ENCODE assay signal across 24 cellular contexts in genomic region chr3:197425485-197426131, GRCh38.
"Had no signal": no experiment of that assay in that cellular context is flagged by ENCODE, and none has a peak within 500 bp of the region (broad histone marks: within the 10 kb centered on the region; RNA-seq: fewer than 3 reads in every experiment).

No MANE protein-coding gene starts in this region.

- H3K4me3 Mint-ChIP-seq: activated naive CD4-positive, alpha-beta T cell treated with anti-CD3 and anti-CD28 coated beads, Interleukin-2, amount 10 ng/mL, durations not matched to agents 7 days and 5 days; activated T-helper 1 cell treated with anti-CD3 and anti-CD28 coated beads, Interleukin-12 subunit alpha, Interleukin-12 subunit beta, Interleukin-2, Interleukin-4 antibody, amounts not matched to agents 30 ng/mL and 10 ng/mL and 1 ng/mL, durations not matched to agents 14 hours and 24 hours and 36 hours; central memory CD8-positive, alpha-beta T cell; natural killer cell treated with Interleukin-12 subunit alpha and Interleukin-12 subunit beta and Interleukin-15 and Interleukin-18, amount 100 ng/mL, for 72 hours; WTC11 had no signal

- ATAC-seq: gastrocnemius medialis; mucosa of descending colon; natural killer cell treated with Interleukin-12 subunit alpha and Interleukin-12 subunit beta and Interleukin-15 and Interleukin-18, amount 100 ng/mL, for 72 hours; WTC11 had no signal

- H3K9me3 Mint-ChIP-seq: activated naive CD4-positive, alpha-beta T cell treated with anti-CD3 and anti-CD28 coated beads, Interleukin-2, amount 10 ng/mL, durations not matched to agents 7 days and 5 days; activated T-helper 1 cell treated with anti-CD3 and anti-CD28 coated beads, Interleukin-12 subunit alpha, Interleukin-12 subunit beta, Interleukin-2, Interleukin-4 antibody, amounts not matched to agents 30 ng/mL and 10 ng/mL and 1 ng/mL, durations not matched to agents 14 hours and 24 hours and 36 hours; central memory CD8-positive, alpha-beta T cell; natural killer cell treated with Interleukin-12 subunit alpha and Interleukin-12 subunit beta and Interleukin-15 and Interleukin-18, amount 100 ng/mL, for 72 hours; WTC11 had no signal

- H3K27ac Mint-ChIP-seq: activated naive CD4-positive, alpha-beta T cell treated with anti-CD3 and anti-CD28 coated beads, Interleukin-2, amount 10 ng/mL, durations not matched to agents 7 days and 5 days; activated T-helper 1 cell treated with anti-CD3 and anti-CD28 coated beads, Interleukin-12 subunit alpha, Interleukin-12 subunit beta, Interleukin-2, Interleukin-4 antibody, amounts not matched to agents 30 ng/mL and 10 ng/mL and 1 ng/mL, durations not matched to agents 14 hours and 24 hours and 36 hours; natural killer cell treated with Interleukin-12 subunit alpha and Interleukin-12 subunit beta and Interleukin-15 and Interleukin-18, amount 100 ng/mL, for 72 hours; WTC11 had no signal

- H3K36me3 ChIP-seq: gastrocnemius medialis, neutrophil, ovary, prostate gland, SJCRH30, spleen, tibial nerve had no signal

- DNase-seq: activated CD4-positive, alpha-beta T cell treated with anti-CD3 and anti-CD28 coated beads for 1 hour; activated CD4-positive, alpha-beta T cell treated with anti-CD3 and anti-CD28 coated beads, Interleukin-2, amount 50 U/mL, for 1 hour; activated effector memory CD4-positive, alpha-beta T cell treated with anti-CD3 and anti-CD28 coated beads, Interleukin-2, amount 50 U/mL, for 16 hours; activated naive CD4-positive, alpha-beta T cell treated with anti-CD3 and anti-CD28 coated beads, Interleukin-2, amount 10 ng/mL, durations not matched to agents 7 days and 5 days; activated T-cell treated with anti-CD3 and anti-CD28 coated beads for 4 hours; effector CD4-positive, alpha-beta T cell; gastrocnemius medialis; hippocampal formation; kidney; retina; spleen; stimulated activated CD4-positive, alpha-beta T cell treated with anti-CD3 and anti-CD28 coated beads, Interleukin-2, amount 100 ng/mL, for 48 hours; stimulated activated naive CD4-positive, alpha-beta T cell treated with Interleukin-2 at 50 U/mL for 16 hours; T-helper 2 cell had no signal

- H3K4me1 ChIP-seq: prostate gland had no signal

- H3K36me3 Mint-ChIP-seq: activated naive CD4-positive, alpha-beta T cell treated with anti-CD3 and anti-CD28 coated beads, Interleukin-2, amount 10 ng/mL, durations not matched to agents 7 days and 5 days; natural killer cell treated with Interleukin-12 subunit alpha and Interleukin-12 subunit beta and Interleukin-15 and Interleukin-18, amount 100 ng/mL, for 72 hours; WTC11 had no signal

- H3K27ac ChIP-seq: gastrocnemius medialis, neutrophil, ovary, prostate gland, SJCRH30, spleen, tibial nerve had no signal

- H3K4me3 ChIP-seq: gastrocnemius medialis, mucosa of descending colon, ovary, prostate gland, SJCRH30, spleen, tibial nerve had no signal

- H3K27me3 ChIP-seq: ovary, SJCRH30, tibial nerve had no signal

- H3K9me3 ChIP-seq: gastrocnemius medialis, mucosa of descending colon, neutrophil, ovary, prostate gland, SJCRH30, spleen, tibial nerve had no signal
